ENCODE assay signal across 30 cellular contexts in the genomic region with DNA sequence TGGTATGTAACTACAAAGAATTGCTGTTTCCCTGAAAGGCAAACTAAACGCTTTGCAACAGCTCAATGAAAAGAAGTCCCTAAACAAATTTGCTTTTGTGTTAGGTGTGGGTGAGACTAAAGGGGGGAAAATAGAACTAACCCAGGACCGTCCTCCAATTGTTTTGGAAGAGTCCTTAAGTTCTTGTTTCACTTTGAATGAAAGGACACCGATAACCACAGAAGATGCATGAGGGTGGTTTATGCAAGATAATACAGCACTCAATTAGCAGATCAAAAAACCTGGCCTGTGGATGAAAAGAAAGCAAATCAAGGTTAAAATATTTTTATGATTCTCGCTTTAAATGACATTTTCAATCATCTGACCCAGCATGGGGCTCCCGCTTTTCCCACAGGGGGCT.
"Had no signal": no experiment of that assay in that cellular context is flagged by ENCODE, and none has a peak within 500 bp of the region (broad histone marks: within the 10 kb centered on the region; RNA-seq: fewer than 3 reads in every experiment).

No MANE protein-coding gene starts in this region.

- H3K4me3 Mint-ChIP-seq: activated CD4-positive, alpha-beta memory T cell treated with anti-CD3 and anti-CD28 coated beads, Interleukin-2, amount 10 ng/mL, durations not matched to agents 7 days and 5 days; activated CD4-positive, alpha-beta T cell treated with anti-CD3 and anti-CD28 coated beads, Interleukin-2, amount 10 ng/mL, durations not matched to agents 7 days and 5 days; activated naive CD4-positive, alpha-beta T cell treated with anti-CD3 and anti-CD28 coated beads, Interleukin-2, amount 10 ng/mL, durations not matched to agents 7 days and 5 days; activated naive CD8-positive, alpha-beta T cell treated with anti-CD3 and anti-CD28 coated beads, Interleukin-2, amount 10 ng/mL, durations not matched to agents 7 days and 5 days; activated T-cell treated with anti-CD3 and anti-CD28 coated beads, Interleukin-2, amount 50 U/mL, for 24 hours; activated T-cell treated with anti-CD3 and anti-CD28 coated beads, Interleukin-2, amount 50 U/mL, for 72 hours; brain; dendritic cell treated with granulocyte-macrophage colony-stimulating factor and Interleukin-4, amounts not matched to agents 40 ng/mL and 50 ng/mL, for 4 days had no signal

- H3K4me3 ChIP-seq: ascending aorta, breast epithelium, cardiac muscle cell, colonic mucosa, dorsolateral prefrontal cortex, esophagus squamous epithelium, gastroesophageal sphincter, heart right ventricle had no signal

- H3K27ac ChIP-seq: ascending aorta, breast epithelium, cardiac muscle cell, colonic mucosa, dorsolateral prefrontal cortex, esophagus squamous epithelium, gastroesophageal sphincter, heart right ventricle had no signal

- H3K36me3 Mint-ChIP-seq: activated naive CD4-positive, alpha-beta T cell treated with anti-CD3 and anti-CD28 coated beads, Interleukin-2, amount 10 ng/mL, durations not matched to agents 7 days and 5 days; activated naive CD4-positive, alpha-beta T cell treated with anti-CD3 and anti-CD28 coated beads, Interleukin-2, amount 50 U/mL, for 72 hours; activated naive CD8-positive, alpha-beta T cell treated with anti-CD3 and anti-CD28 coated beads, Interleukin-2, amount 10 ng/mL, durations not matched to agents 7 days and 5 days had no signal

- DNase-seq: activated CD4-positive, alpha-beta memory T cell treated with anti-CD3 and anti-CD28 coated beads, Interleukin-2, amount 10 ng/mL, durations not matched to agents 7 days and 5 days; activated CD4-positive, alpha-beta T cell treated with anti-CD3 and anti-CD28 coated beads for 1 hour; activated CD4-positive, alpha-beta T cell treated with anti-CD3 and anti-CD28 coated beads for 4 hours; activated CD4-positive, alpha-beta T cell treated with anti-CD3 and anti-CD28 coated beads, Interleukin-2, amount 10 ng/mL, durations not matched to agents 7 days and 5 days; activated CD4-positive, alpha-beta T cell treated with anti-CD3 and anti-CD28 coated beads, Interleukin-2, amount 50 U/mL, for 4 hours; activated CD8-positive, alpha-beta memory T cell treated with anti-CD3 and anti-CD28 coated beads, Interleukin-2, amount 50 U/mL, for 48 hours; activated gamma-delta T cell; activated naive CD4-positive, alpha-beta T cell; activated naive CD4-positive, alpha-beta T cell treated with anti-CD3 and anti-CD28 coated beads, Interleukin-2, amount 10 ng/mL, durations not matched to agents 7 days and 5 days; activated naive CD8-positive, alpha-beta T cell treated with anti-CD3 and anti-CD28 coated beads, Interleukin-2, amount 10 ng/mL, durations not matched to agents 7 days and 5 days; activated T-cell treated with anti-CD3 and anti-CD28 coated beads for 4 hours; activated T-cell treated with anti-CD3 and anti-CD28 coated beads, Interleukin-2, amount 50 U/mL, for 24 hours; activated T-cell treated with anti-CD3 and anti-CD28 coated beads, Interleukin-2, amount 50 U/mL, for 72 hours; central memory CD4-positive, alpha-beta T cell; cerebellar nuclear complex; colonic mucosa; dorsolateral prefrontal cortex; effector memory CD4-positive, alpha-beta T cell; erythroblast; esophagus squamous epithelium; foreskin melanocyte; heart right ventricle; T-helper 2 cell had no signal

- H3K36me3 ChIP-seq: breast epithelium, cardiac muscle cell, colonic mucosa, esophagus squamous epithelium had no signal

- H3K27me3 Mint-ChIP-seq: activated CD4-positive, alpha-beta memory T cell treated with anti-CD3 and anti-CD28 coated beads, Interleukin-2, amount 10 ng/mL, durations not matched to agents 7 days and 5 days; activated CD4-positive, alpha-beta T cell treated with anti-CD3 and anti-CD28 coated beads, Interleukin-2, amount 10 ng/mL, durations not matched to agents 7 days and 5 days; activated naive CD4-positive, alpha-beta T cell treated with anti-CD3 and anti-CD28 coated beads, Interleukin-2, amount 10 ng/mL, durations not matched to agents 7 days and 5 days; activated naive CD8-positive, alpha-beta T cell treated with anti-CD3 and anti-CD28 coated beads, Interleukin-2, amount 10 ng/mL, durations not matched to agents 7 days and 5 days; activated T-cell treated with anti-CD3 and anti-CD28 coated beads, Interleukin-2, amount 50 U/mL, for 24 hours; brain; dendritic cell treated with granulocyte-macrophage colony-stimulating factor and Interleukin-4, amounts not matched to agents 40 ng/mL and 50 ng/mL, for 4 days had no signal

- ATAC-seq: activated naive CD4-positive, alpha-beta T cell treated with anti-CD3 and anti-CD28 coated beads, Interleukin-2, amount 50 U/mL, for 72 hours; activated T-cell treated with anti-CD3 and anti-CD28 coated beads, Interleukin-2, amount 50 U/mL, for 72 hours; gastroesophageal sphincter; heart right ventricle had no signal

- H3K4me1 Mint-ChIP-seq: activated CD4-positive, alpha-beta memory T cell treated with anti-CD3 and anti-CD28 coated beads, Interleukin-2, amount 10 ng/mL, durations not matched to agents 7 days and 5 days; activated CD4-positive, alpha-beta T cell treated with anti-CD3 and anti-CD28 coated beads, Interleukin-2, amount 10 ng/mL, durations not matched to agents 7 days and 5 days; activated naive CD4-positive, alpha-beta T cell treated with anti-CD3 and anti-CD28 coated beads, Interleukin-2, amount 10 ng/mL, durations not matched to agents 7 days and 5 days; activated naive CD8-positive, alpha-beta T cell treated with anti-CD3 and anti-CD28 coated beads, Interleukin-2, amount 10 ng/mL, durations not matched to agents 7 days and 5 days; brain had no signal

- H3K4me1 ChIP-seq: ascending aorta, breast epithelium, colonic mucosa, esophagus squamous epithelium, gastroesophageal sphincter had no signal

- H3K27me3 ChIP-seq: ascending aorta, breast epithelium, cardiac muscle cell, colonic mucosa, dorsolateral prefrontal cortex, esophagus squamous epithelium, gastroesophageal sphincter, heart right ventricle had no signal

- H3K27ac Mint-ChIP-seq: activated CD4-positive, alpha-beta memory T cell treated with anti-CD3 and anti-CD28 coated beads, Interleukin-2, amount 10 ng/mL, durations not matched to agents 7 days and 5 days; activated CD4-positive, alpha-beta T cell treated with anti-CD3 and anti-CD28 coated beads, Interleukin-2, amount 10 ng/mL, durations not matched to agents 7 days and 5 days; activated naive CD4-positive, alpha-beta T cell treated with anti-CD3 and anti-CD28 coated beads, Interleukin-2, amount 10 ng/mL, durations not matched to agents 7 days and 5 days; activated naive CD4-positive, alpha-beta T cell treated with anti-CD3 and anti-CD28 coated beads, Interleukin-2, amount 50 U/mL, for 72 hours; activated naive CD8-positive, alpha-beta T cell treated with anti-CD3 and anti-CD28 coated beads, Interleukin-2, amount 10 ng/mL, durations not matched to agents 7 days and 5 days; activated T-cell treated with anti-CD3 and anti-CD28 coated beads, Interleukin-2, amount 50 U/mL, for 24 hours; activated T-cell treated with anti-CD3 and anti-CD28 coated beads, Interleukin-2, amount 50 U/mL, for 72 hours; brain; dendritic cell treated with granulocyte-macrophage colony-stimulating factor and Interleukin-4, amounts not matched to agents 40 ng/mL and 50 ng/mL, for 4 days had no signal

- H3K9me3 ChIP-seq: ascending aorta, breast epithelium, colonic mucosa, esophagus squamous epithelium, gastroesophageal sphincter, heart right ventricle had no signal
